In the genomic region with DNA sequence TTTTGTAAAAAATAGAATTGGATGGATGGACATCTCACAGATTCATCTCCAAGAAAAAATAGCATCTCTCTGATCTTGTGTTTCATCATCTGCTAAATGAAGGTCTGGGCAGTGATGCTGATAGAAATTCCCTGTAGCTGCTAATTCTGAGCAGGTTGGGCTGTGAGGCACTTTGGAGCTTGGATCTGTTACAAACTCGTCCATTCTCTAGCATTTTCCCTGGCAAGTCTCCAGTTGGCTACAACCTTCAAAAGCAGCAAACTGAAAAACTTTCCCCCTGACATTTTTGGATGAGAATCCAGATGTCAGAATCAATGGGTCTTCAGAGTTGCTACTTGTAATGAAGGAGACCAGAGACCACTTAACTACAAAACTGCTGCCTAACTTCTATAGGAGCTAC, we compare ENCODE assay signal across 22 cellular contexts.
DNase-seq lines count a peak whose midpoint lies in the region; ATAC-seq and TF ChIP-seq lines count a peak whose summit lies in the region.
"Had no signal": no experiment of that assay in that cellular context is flagged by ENCODE, and none has a peak within 500 bp of the region (broad histone marks: within the 10 kb centered on the region; RNA-seq: fewer than 3 reads in every experiment).

No MANE protein-coding gene starts in this region.

- no peak for TF ChIP-seq CTCF in chondrocyte (IDR thresholded peaks at IDR 0.05)
- no peak for TF ChIP-seq CTCF in omental fat pad (IDR thresholded peaks at IDR 0.05)

- no peaks in the 10 kb centered on the region for H4K20me1 ChIP-seq in GM23248 (ENCODE audit: insufficient read depth)

- no peaks in the 10 kb centered on the region for H3K9me3 ChIP-seq in GM23248 (ENCODE audit: low read depth)

- H2AFZ ChIP-seq in GM23248: no peak overlapping the region

- peaks cover 7% of the 10 kb centered on the region for H3K27me3 Mint-ChIP-seq in chondrocyte (ENCODE audit: low read depth)
- H3K27me3 Mint-ChIP-seq: IgD-negative memory B cell had no signal

- H3K36me3 ChIP-seq in GM23248 (ENCODE audit: low read depth): no peaks in the 10 kb centered on the region

- H3K4me1 ChIP-seq in GM23248 (ENCODE audit: insufficient read depth): peaks cover 20% of the 10 kb centered on the region

- H3K4me1 Mint-ChIP-seq in chondrocyte (ENCODE audit: low read depth): peaks cover 23% of the 10 kb centered on the region
- H3K4me1 Mint-ChIP-seq: IgD-negative memory B cell had no signal

- H3K36me3 Mint-ChIP-seq in chondrocyte (ENCODE audit: low read depth): peaks cover 1% of the 10 kb centered on the region
- H3K36me3 Mint-ChIP-seq: IgD-negative memory B cell had no signal

- H3K27ac Mint-ChIP-seq in chondrocyte (ENCODE audit: unreplicated experiment): peak overlapping the region; percentile 24
- H3K27ac Mint-ChIP-seq: IgD-negative memory B cell had no signal

- H3K27me3 ChIP-seq in GM23248 (replicated peaks; ENCODE audit: insufficient read depth): no peaks in the 10 kb centered on the region

- peaks cover 4% of the 10 kb centered on the region for H3K9me3 Mint-ChIP-seq in chondrocyte (ENCODE audit: low read depth)
- H3K9me3 Mint-ChIP-seq: IgD-negative memory B cell had no signal

- peaks cover 3% of the 10 kb centered on the region; the same call in 1 of the 2 replicates for H3K9me2 ChIP-seq in GM23248 (ENCODE audit: insufficient read depth)

- WGBS in GM23248 (ENCODE audit: low coverage in 1 of 2, low lambda C conversion rate in 2 of 2, missing lambda C conversion rate in 2 of 2), 2 experiments: 0% methylated on average over 1 of the region's 1 CpG

- DNase-seq in GM23248 (peak; percentile 12), chondrocyte (ENCODE audit: low spot score) (no peak), omental fat pad (ENCODE audit: low spot score) (no peak), LoVo (ENCODE audit: low spot score) (no peak), iPS-NIHi7 (ENCODE audit: extremely low spot score) (no peak)
- DNase-seq: ACHN, AML-193, DMS79 treated with DMSO at 0.1 percent for 48 hours, H7, Kasumi-1, NCI-H1417, NCI-H2029, NCI-H2171 treated with DMSO at 0.1 percent for 48 hours, NCI-H510A, NCI-H748 treated with DMSO at 0.1 percent for 48 hours, OCI-M1, SHP77 had no signal

- H3K4me3 Mint-ChIP-seq in chondrocyte (ENCODE audit: unreplicated experiment): no peak overlapping the region
- H3K4me3 Mint-ChIP-seq: IgD-negative memory B cell had no signal

- in situ Hi-C loops in GM23248 (cut with MboI): no loop called here

- H3K79me2 ChIP-seq in GM23248 (ENCODE audit: insufficient read depth): no peaks in the 10 kb centered on the region

- TF ChIP-seq RAD21 in Ishikawa (IDR thresholded peaks at IDR 0.05; ENCODE audit: low read depth): no peak

- H3K9ac ChIP-seq in GM23248: no peak overlapping the region

- H3K27ac ChIP-seq in GM23248: no peak overlapping the region
- H3K27ac ChIP-seq: C4-2B, SK-N-MC had no signal

- no peak overlapping the region for H3K4me3 ChIP-seq in GM23248
- H3K4me3 ChIP-seq: SK-N-MC had no signal

- no peak for TF ChIP-seq EP300 in Ishikawa (IDR thresholded peaks at IDR 0.05; ENCODE audit: borderline replicate concordance)

- ATAC-seq in omental fat pad (ENCODE audit: low FRiP score) (peak; percentile 13), HG02571 (IDR thresholded peaks at IDR 0.05; ENCODE audit: unreplicated experiment) (no peak)

- H3F3A ChIP-seq in GM23248 (ENCODE audit: insufficient read depth): peaks cover 8% of the 10 kb centered on the region; the same call in 1 of the 2 replicates

- H3K4me2 ChIP-seq in GM23248 (ENCODE audit: unreplicated experiment): no peak overlapping the region

TF ChIP-seq in Ishikawa, 13 proteins besides CTCF, POLR2A, EP300 and RAD21:
- peak; percentile 30 for TF ChIP-seq NFIC (IDR thresholded peaks at IDR 0.05)
- TF ChIP-seq TAF1 (IDR thresholded peaks at IDR 0.05; ENCODE audit: low read depth): no peak
- TF ChIP-seq ZBTB7A (IDR thresholded peaks at IDR 0.05; ENCODE audit: low read depth): no peak
TF ChIP-seq in Ishikawa: peak in this region for 1.
